19 cellular contexts compared by ENCODE assay signal in the genomic region with DNA sequence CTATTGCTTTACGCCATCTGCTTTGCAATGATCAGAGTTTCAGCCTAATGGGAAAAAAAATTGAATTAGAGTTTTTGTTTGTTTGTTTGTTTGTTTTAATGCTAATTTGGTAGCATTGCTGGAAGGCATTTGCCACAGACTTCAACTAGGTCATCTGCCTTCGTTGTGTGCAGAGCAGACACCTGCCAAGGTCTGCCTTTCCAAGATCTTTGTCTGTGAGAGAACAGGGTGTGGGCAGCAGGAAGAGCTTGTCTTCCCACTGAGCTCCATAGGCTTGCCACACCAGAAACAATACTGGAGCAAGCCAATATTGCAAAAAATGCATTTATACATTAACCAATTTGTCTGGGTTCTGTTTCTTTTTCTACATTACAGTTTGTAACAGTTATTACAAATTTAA.
"Had no signal": no experiment of that assay in that cellular context is flagged by ENCODE, and none has a peak within 500 bp of the region (broad histone marks: within the 10 kb centered on the region; RNA-seq: fewer than 3 reads in every experiment).

No MANE protein-coding gene starts in this region.

- H3K27ac Mint-ChIP-seq: activated CD4-positive, alpha-beta T cell treated with anti-CD3 and anti-CD28 coated beads, Interleukin-2, amount 10 ng/mL, durations not matched to agents 24 days and 14 days; activated CD8-positive, alpha-beta T cell treated with anti-CD3 and anti-CD28 coated beads for 36 hours; activated naive CD8-positive, alpha-beta T cell treated with anti-CD3 and anti-CD28 coated beads, Interleukin-2, amount 50 U/mL, for 24 hours; activated T-helper 17 cell treated with anti-CD3 and anti-CD28 coated beads, Interleukin-2, amount 50 U/mL, for 72 hours had no signal

- H3K27me3 Mint-ChIP-seq: activated CD8-positive, alpha-beta T cell treated with anti-CD3 and anti-CD28 coated beads for 36 hours; activated naive CD8-positive, alpha-beta T cell treated with anti-CD3 and anti-CD28 coated beads, Interleukin-2, amount 50 U/mL, for 24 hours had no signal

- H3K36me3 ChIP-seq: brain microvascular endothelial cell had no signal

- H3K4me3 ChIP-seq: coronary artery had no signal

- H3K9me3 Mint-ChIP-seq: activated CD8-positive, alpha-beta T cell treated with anti-CD3 and anti-CD28 coated beads for 36 hours had no signal

- H3K4me3 Mint-ChIP-seq: activated CD4-positive, alpha-beta T cell treated with anti-CD3 and anti-CD28 coated beads, Interleukin-2, amount 10 ng/mL, durations not matched to agents 24 days and 14 days; activated CD8-positive, alpha-beta T cell treated with anti-CD3 and anti-CD28 coated beads for 36 hours; activated naive CD8-positive, alpha-beta T cell treated with anti-CD3 and anti-CD28 coated beads, Interleukin-2, amount 50 U/mL, for 24 hours; activated T-helper 17 cell treated with anti-CD3 and anti-CD28 coated beads, Interleukin-2, amount 50 U/mL, for 72 hours had no signal

- DNase-seq: activated CD4-positive, alpha-beta T cell treated with anti-CD3 and anti-CD28 coated beads, Interleukin-2, amount 10 ng/mL, durations not matched to agents 24 days and 14 days; activated CD4-positive, CD25-positive, alpha-beta regulatory T cell; activated CD8-positive, alpha-beta T cell treated with anti-CD3 and anti-CD28 coated beads for 36 hours; activated naive CD4-positive, alpha-beta T cell treated with Interleukin-2 at 50 U/mL for 16 hours; activated naive CD8-positive, alpha-beta T cell treated with anti-CD3 and anti-CD28 coated beads, Interleukin-2, amount 50 U/mL, for 24 hours; activated T-cell treated with anti-CD3 and anti-CD28 coated beads, Interleukin-2, amount 50 U/mL, for 1 hour; anterior cingulate cortex; brain microvascular endothelial cell; central memory CD4-positive, alpha-beta T cell; erythroblast; left ventricle myocardium superior; retina; stimulated activated CD4-positive, alpha-beta T cell treated with anti-CD3 and anti-CD28 coated beads, Interleukin-1b, Interleukin-23, amount 100 ng/mL, for 48 hours; stimulated activated CD8-positive, alpha-beta memory T cell treated with anti-CD3 and anti-CD28 coated beads, Interleukin-4, amount 100 ng/mL, for 48 hours; stimulated activated naive CD4-positive, alpha-beta T cell; T-helper 9 cell; trophoblast cell had no signal

- H3K4me1 Mint-ChIP-seq: activated naive CD8-positive, alpha-beta T cell treated with anti-CD3 and anti-CD28 coated beads, Interleukin-2, amount 50 U/mL, for 24 hours; activated T-helper 17 cell treated with anti-CD3 and anti-CD28 coated beads, Interleukin-2, amount 50 U/mL, for 72 hours had no signal

- ATAC-seq: activated CD8-positive, alpha-beta T cell treated with anti-CD3 and anti-CD28 coated beads for 36 hours; activated naive CD8-positive, alpha-beta T cell treated with anti-CD3 and anti-CD28 coated beads, Interleukin-2, amount 50 U/mL, for 24 hours; activated T-helper 17 cell treated with anti-CD3 and anti-CD28 coated beads, Interleukin-2, amount 50 U/mL, for 72 hours; left ventricle myocardium superior had no signal

- H3K27me3 ChIP-seq: brain microvascular endothelial cell had no signal
